Comparison of ENCODE assay signal across 24 cellular contexts in genomic region chr18:8489761-8490160, GRCh38.
"Had no signal": no experiment of that assay in that cellular context is flagged by ENCODE, and none has a peak within 500 bp of the region (broad histone marks: within the 10 kb centered on the region; RNA-seq: fewer than 3 reads in every experiment).

No MANE protein-coding gene starts in this region.

- DNase-seq: colonic mucosa; dermis blood vessel endothelial cell; dorsolateral prefrontal cortex; effector CD4-positive, alpha-beta T cell; effector memory CD4-positive, alpha-beta T cell; esophagus squamous epithelium; foreskin fibroblast; foreskin melanocyte; gastrocnemius medialis; glutamatergic neuron; head of caudate nucleus; hypothalamus; immature natural killer cell; islet precursor cell; kidney; kidney glomerular epithelial cell; left lung; left ventricle myocardium superior; lower lobe of right lung; mesenchymal stem cell; mucosa of descending colon; naive B cell had no signal

- ATAC-seq: gastrocnemius medialis, left lung, left ventricle myocardium superior, lower lobe of right lung, mucosa of descending colon had no signal

- H3K27me3 ChIP-seq: colonic mucosa, gastrocnemius medialis, hepatocyte, left lung had no signal

- H3K36me3 ChIP-seq: colonic mucosa, esophagus squamous epithelium, gastrocnemius medialis, left lung, lower lobe of right lung had no signal

- H3K9me3 ChIP-seq: colonic mucosa, esophagus squamous epithelium, gastrocnemius medialis, left lung, lower lobe of right lung, mucosa of descending colon had no signal

- H3K4me3 ChIP-seq: colonic mucosa, dorsolateral prefrontal cortex, esophagus squamous epithelium, gastrocnemius medialis, hepatocyte, left lung, lower lobe of right lung, mucosa of descending colon had no signal

- H3K9me3 Mint-ChIP-seq: immature natural killer cell had no signal

- H3K27ac ChIP-seq: colonic mucosa, dorsolateral prefrontal cortex, esophagus squamous epithelium, gastrocnemius medialis, hepatocyte, left lung, lower lobe of right lung had no signal

- H3K79me2 ChIP-seq: hepatocyte had no signal

- H3K27ac Mint-ChIP-seq: immature natural killer cell, mesothelial cell of epicardium had no signal

- H3K4me3 Mint-ChIP-seq: immature natural killer cell, mesothelial cell of epicardium, naive B cell had no signal

- H3K4me1 Mint-ChIP-seq: immature natural killer cell, mesothelial cell of epicardium, naive B cell had no signal

- H2AFZ ChIP-seq: hepatocyte had no signal

- H3K4me1 ChIP-seq: colonic mucosa, esophagus squamous epithelium, gastrocnemius medialis, left lung, lower lobe of right lung had no signal

- H3K36me3 Mint-ChIP-seq: immature natural killer cell, mesothelial cell of epicardium, naive B cell had no signal

- H3K4me2 ChIP-seq: hepatocyte had no signal
